Comparison of ENCODE assay signal across 1 cellular context in genomic region chr5:78157001-78157400, GRCh38.
TF ChIP-seq lines count a peak whose summit lies in the region.

No MANE protein-coding gene starts in this region.

TF ChIP-seq in GM23338, 12 proteins besides CTCF, POLR2A, EP300 and RAD21 (continued from another document):
- TF ChIP-seq ZNF462 (CRISPR knock-in tag; IDR thresholded peaks at IDR 0.05) (no peak), ETS1 (IDR thresholded peaks at IDR 0.05) (no peak), STAT1 (IDR thresholded peaks at IDR 0.05; ENCODE audit: unreplicated experiment) (no peak), ZNF114 (CRISPR knock-in tag; IDR thresholded peaks at IDR 0.05) (no peak), REST (IDR thresholded peaks at IDR 0.05; ENCODE audit: unreplicated experiment) (no peak), POLR2AphosphoS5 (IDR thresholded peaks at IDR 0.05; ENCODE audit: low read depth) (no peak)
TF ChIP-seq in GM23338: peak in this region for 0.
